24 cellular contexts compared by ENCODE assay signal in the genomic region with DNA sequence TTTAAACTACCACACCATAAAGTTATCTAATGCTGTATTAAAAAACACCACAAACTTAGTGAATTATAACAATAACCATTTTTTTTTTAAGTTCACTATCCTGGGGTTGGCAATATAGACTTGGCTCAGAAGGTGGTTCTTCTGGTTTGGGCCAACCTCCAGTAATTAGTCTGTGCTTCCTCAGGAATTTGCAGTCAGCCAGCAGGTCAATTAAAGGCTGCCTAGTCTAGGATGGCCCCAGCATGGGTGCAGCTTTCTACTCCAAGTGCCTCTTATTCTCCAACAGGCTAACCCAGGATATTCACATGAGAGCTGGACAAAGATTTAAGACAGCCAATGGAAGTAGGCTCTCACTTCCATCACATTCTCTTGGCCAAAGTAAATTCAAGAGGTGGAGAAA.
"Had no signal": no experiment of that assay in that cellular context is flagged by ENCODE, and none has a peak within 500 bp of the region (broad histone marks: within the 10 kb centered on the region; RNA-seq: fewer than 3 reads in every experiment).

No MANE protein-coding gene starts in this region.

- H3K27ac Mint-ChIP-seq: activated CD4-positive, alpha-beta memory T cell treated with anti-CD3 and anti-CD28 coated beads, Interleukin-2, amount 10 ng/mL, durations not matched to agents 7 days and 5 days; activated CD8-positive, alpha-beta memory T cell treated with anti-CD3 and anti-CD28 coated beads, Interleukin-2, amount 10 ng/mL, durations not matched to agents 7 days and 5 days; activated naive CD8-positive, alpha-beta T cell treated with anti-CD3 and anti-CD28 coated beads, Interleukin-2, amount 10 ng/mL, durations not matched to agents 7 days and 5 days; activated T-helper 17 cell treated with anti-CD3 and anti-CD28 coated beads, Interleukin-2, amount 50 U/mL, for 72 hours; naive thymus-derived CD8-positive, alpha-beta T cell; stimulated activated naive CD8-positive, alpha-beta T cell treated with anti-CD3 and anti-CD28 coated beads, Interleukin-15, Interleukin-2, amounts not matched to agents 100 ng/mL and 50 ng/mL, for 24 hours; T-helper 17 cell had no signal

- H3K4me3 ChIP-seq: colonic mucosa, gastroesophageal sphincter, heart left ventricle, ovary, psoas muscle, right lobe of liver, tibial nerve had no signal

- H3K27ac ChIP-seq: brain microvascular endothelial cell, colonic mucosa, gastroesophageal sphincter, heart left ventricle, ovary, psoas muscle, right lobe of liver, tibial nerve had no signal

- H3K27me3 Mint-ChIP-seq: activated CD4-positive, alpha-beta memory T cell treated with anti-CD3 and anti-CD28 coated beads, Interleukin-2, amount 10 ng/mL, durations not matched to agents 7 days and 5 days; activated CD8-positive, alpha-beta memory T cell treated with anti-CD3 and anti-CD28 coated beads, Interleukin-2, amount 10 ng/mL, durations not matched to agents 7 days and 5 days; activated naive CD8-positive, alpha-beta T cell treated with anti-CD3 and anti-CD28 coated beads, Interleukin-2, amount 10 ng/mL, durations not matched to agents 7 days and 5 days; activated T-helper 17 cell treated with anti-CD3 and anti-CD28 coated beads, Interleukin-2, amount 50 U/mL, for 72 hours; central memory CD8-positive, alpha-beta T cell; stimulated activated naive CD8-positive, alpha-beta T cell treated with anti-CD3 and anti-CD28 coated beads, Interleukin-15, Interleukin-2, amounts not matched to agents 100 ng/mL and 50 ng/mL, for 24 hours; T-helper 17 cell had no signal

- DNase-seq: activated CD4-positive, alpha-beta memory T cell treated with anti-CD3 and anti-CD28 coated beads, Interleukin-2, amount 10 ng/mL, durations not matched to agents 7 days and 5 days; activated CD4-positive, alpha-beta T cell treated with anti-CD3 and anti-CD28 coated beads for 48 hours; activated CD4-positive, CD25-positive, alpha-beta regulatory T cell; activated CD8-positive, alpha-beta memory T cell treated with anti-CD3 and anti-CD28 coated beads, Interleukin-2, amount 10 ng/mL, durations not matched to agents 7 days and 5 days; activated naive CD4-positive, alpha-beta T cell treated with Interleukin-2 at 50 U/mL for 16 hours; activated naive CD8-positive, alpha-beta T cell treated with anti-CD3 and anti-CD28 coated beads, Interleukin-2, amount 10 ng/mL, durations not matched to agents 7 days and 5 days; brain microvascular endothelial cell; colonic mucosa; erythroblast; heart left ventricle; left cardiac atrium; naive thymus-derived CD8-positive, alpha-beta T cell; ovary; psoas muscle; right lobe of liver; small intestine; stimulated activated CD4-positive, alpha-beta T cell treated with anti-CD3 and anti-CD28 coated beads, Interleukin-15, amount 100 ng/mL, for 24 hours; stimulated activated CD4-positive, alpha-beta T cell treated with anti-CD3 and anti-CD28 coated beads, Interleukin-2, amount 100 ng/mL, for 48 hours; T-helper 17 cell had no signal

- ATAC-seq: activated CD8-positive, alpha-beta memory T cell treated with anti-CD3 and anti-CD28 coated beads, Interleukin-2, amount 10 ng/mL, durations not matched to agents 7 days and 5 days; activated T-helper 17 cell treated with anti-CD3 and anti-CD28 coated beads, Interleukin-2, amount 50 U/mL, for 72 hours; gastroesophageal sphincter; heart left ventricle; left cardiac atrium; naive thymus-derived CD8-positive, alpha-beta T cell; psoas muscle; right lobe of liver; T-helper 17 cell had no signal

- H3K4me3 Mint-ChIP-seq: activated CD4-positive, alpha-beta memory T cell treated with anti-CD3 and anti-CD28 coated beads, Interleukin-2, amount 10 ng/mL, durations not matched to agents 7 days and 5 days; activated CD8-positive, alpha-beta memory T cell treated with anti-CD3 and anti-CD28 coated beads, Interleukin-2, amount 10 ng/mL, durations not matched to agents 7 days and 5 days; activated naive CD8-positive, alpha-beta T cell treated with anti-CD3 and anti-CD28 coated beads, Interleukin-2, amount 10 ng/mL, durations not matched to agents 7 days and 5 days; activated T-helper 17 cell treated with anti-CD3 and anti-CD28 coated beads, Interleukin-2, amount 50 U/mL, for 72 hours; central memory CD8-positive, alpha-beta T cell; naive thymus-derived CD8-positive, alpha-beta T cell; stimulated activated naive CD8-positive, alpha-beta T cell treated with anti-CD3 and anti-CD28 coated beads, Interleukin-15, Interleukin-2, amounts not matched to agents 100 ng/mL and 50 ng/mL, for 24 hours; T-helper 17 cell had no signal

- H3K9me3 Mint-ChIP-seq: activated CD4-positive, alpha-beta memory T cell treated with anti-CD3 and anti-CD28 coated beads, Interleukin-2, amount 10 ng/mL, durations not matched to agents 7 days and 5 days; activated naive CD8-positive, alpha-beta T cell treated with anti-CD3 and anti-CD28 coated beads, Interleukin-2, amount 10 ng/mL, durations not matched to agents 7 days and 5 days; stimulated activated naive CD8-positive, alpha-beta T cell treated with anti-CD3 and anti-CD28 coated beads, Interleukin-15, Interleukin-2, amounts not matched to agents 100 ng/mL and 50 ng/mL, for 24 hours had no signal

- H3K36me3 Mint-ChIP-seq: activated CD8-positive, alpha-beta memory T cell treated with anti-CD3 and anti-CD28 coated beads, Interleukin-2, amount 10 ng/mL, durations not matched to agents 7 days and 5 days; activated naive CD8-positive, alpha-beta T cell treated with anti-CD3 and anti-CD28 coated beads, Interleukin-2, amount 10 ng/mL, durations not matched to agents 7 days and 5 days; naive thymus-derived CD8-positive, alpha-beta T cell had no signal

- H3K36me3 ChIP-seq: brain microvascular endothelial cell, colonic mucosa, gastroesophageal sphincter, heart left ventricle, ovary, right lobe of liver, tibial nerve had no signal

- H3K4me1 Mint-ChIP-seq: activated CD4-positive, alpha-beta memory T cell treated with anti-CD3 and anti-CD28 coated beads, Interleukin-2, amount 10 ng/mL, durations not matched to agents 7 days and 5 days; activated CD8-positive, alpha-beta memory T cell treated with anti-CD3 and anti-CD28 coated beads, Interleukin-2, amount 10 ng/mL, durations not matched to agents 7 days and 5 days; activated naive CD8-positive, alpha-beta T cell treated with anti-CD3 and anti-CD28 coated beads, Interleukin-2, amount 10 ng/mL, durations not matched to agents 7 days and 5 days; activated T-helper 17 cell treated with anti-CD3 and anti-CD28 coated beads, Interleukin-2, amount 50 U/mL, for 72 hours; central memory CD8-positive, alpha-beta T cell; naive thymus-derived CD8-positive, alpha-beta T cell; T-helper 17 cell had no signal

- H3K4me1 ChIP-seq: colonic mucosa, gastroesophageal sphincter, heart left ventricle, psoas muscle, right lobe of liver, tibial nerve had no signal

- H3K27me3 ChIP-seq: brain microvascular endothelial cell, colonic mucosa, gastroesophageal sphincter, heart left ventricle, ovary, right lobe of liver, tibial nerve had no signal
